ENCODE assay signal across 20 cellular contexts in genomic region chr2:127400533-127400896, GRCh38. TPM values are rescaled to one million over a fixed set of nuclear protein-coding genes. Genes with fewer than 3 reads are reported as not detected.
DNase-seq lines count a peak whose midpoint lies in the region; ATAC-seq and TF ChIP-seq lines count a peak whose summit lies in the region.
"Had no signal": no experiment of that assay in that cellular context is flagged by ENCODE, and none has a peak within 500 bp of the region (broad histone marks: within the 10 kb centered on the region; RNA-seq: fewer than 3 reads in every experiment).

No MANE protein-coding gene starts in this region.

- H3K27ac Mint-ChIP-seq in GM23338 = no peak overlapping the region
- H3K27ac Mint-ChIP-seq: CD4-positive, alpha-beta memory T cell had no signal

- H3K9me2 ChIP-seq in GM23338 (ENCODE audit: insufficient read depth) = no peaks in the 10 kb centered on the region

- 0 out of 2 replicates have a peak, but pooled peaks cover 6% of the 10 kb centered on the region for H3K27me3 ChIP-seq in GM23338 (ENCODE audit: insufficient read depth)
- no peaks in the 10 kb centered on the region for H3K27me3 ChIP-seq in RWPE2 (ENCODE audit: insufficient read depth, poor library complexity, severe bottlenecking)
- no peaks in the 10 kb centered on the region for H3K27me3 ChIP-seq in iPS-15b (ENCODE audit: control insufficient read depth, insufficient read depth, low read length)
- no peaks in the 10 kb centered on the region for H3K27me3 ChIP-seq in sigmoid colon
- no peaks in the 10 kb centered on the region for H3K27me3 ChIP-seq in adrenal gland

- ATAC-seq in GM23338 (no peak), RWPE2 (ENCODE audit: low read depth) (peak; percentile 14; the same call in 1 of the 3 replicates), HG03432 (IDR thresholded peaks at IDR 0.05; ENCODE audit: unreplicated experiment) (no peak), GM19035 (IDR thresholded peaks at IDR 0.05; ENCODE audit: unreplicated experiment) (no peak)
- ATAC-seq: activated CD4-positive, CD25-positive, alpha-beta regulatory T cell treated with anti-CD3 and anti-CD28 coated beads, Interleukin-2, amount 50 U/mL, for 24 hours had no signal

- 19 to 73% methylated on average over 9 of the region's 9 CpGs for WGBS in sigmoid colon, 2 donors
- 83 to 90% (median 84%) methylated on average over 1 to 9 of the region's 9 CpGs for WGBS in adrenal gland, 4 donors

- intact Hi-C loops in sigmoid colon (cut with DNase I) = loop anchor here (10.0 kb wide), 1 partner anchor 336 kb away; no protein-coding TSS in a partner anchor
- intact Hi-C loops in adrenal gland (cut with DNase I) = no loop called here

- H3K4me1 ChIP-seq in GM23338 (ENCODE audit: insufficient read depth) = peaks cover 9% of the 10 kb centered on the region
- H3K4me1 ChIP-seq in RWPE2 (ENCODE audit: insufficient read depth, poor library complexity, severe bottlenecking) = peaks cover 37% of the 10 kb centered on the region
- H3K4me1 ChIP-seq in iPS-15b (ENCODE audit: control insufficient read depth, insufficient read depth, low read length) = no peaks in the 10 kb centered on the region
- H3K4me1 ChIP-seq in sigmoid colon = peaks cover 0 to 28% (median 21%) of the 10 kb centered on the region in 4 donors
- H3K4me1 ChIP-seq in adrenal gland (replicated peaks in 1 of 2) = peaks cover 4 to 17% of the 10 kb centered on the region in 2 donors

- no peaks in the 10 kb centered on the region for H3K79me2 ChIP-seq in GM23338 (replicated peaks; ENCODE audit: insufficient read depth)

- H3K4me3 Mint-ChIP-seq in GM23338 = no peak overlapping the region
- H3K4me3 Mint-ChIP-seq: CD4-positive, alpha-beta memory T cell had no signal

- H3K9me3 Mint-ChIP-seq in GM23338 = no peaks in the 10 kb centered on the region
- H3K9me3 Mint-ChIP-seq: CD4-positive, alpha-beta memory T cell had no signal

- H3K4me3 ChIP-seq in GM23338 = peak overlapping the region; percentile 46; the same call in 1 of the 2 replicates
- no peak overlapping the region for H3K4me3 ChIP-seq in RWPE2 (ENCODE audit: severe bottlenecking)
- peak overlapping the region; percentile 18 for H3K4me3 ChIP-seq in iPS-15b (ENCODE audit: low read depth, low read length)
- peak overlapping the region in 3 of 4 donors; percentile 6 to 31 (median 28) for H3K4me3 ChIP-seq in sigmoid colon
- H3K4me3 ChIP-seq in adrenal gland = no peak overlapping the region
- H3K4me3 ChIP-seq: SK-N-MC had no signal

- peak overlapping the region; percentile 95 for H2AFZ ChIP-seq in GM23338

- TF ChIP-seq CTCF in GM23338 (conservative IDR thresholded peaks at IDR 0.05; ENCODE audit: low read depth in 2 of 2) (no peak), RWPE2 (IDR thresholded peaks at IDR 0.05; ENCODE audit: poor library complexity, severe bottlenecking) (no peak), sigmoid colon (IDR thresholded peaks at IDR 0.05) (no peak), adrenal gland (IDR thresholded peaks at IDR 0.05) (no peak)

- no peak for DNase-seq in GM23338 (ENCODE audit: low spot score)
- no peak for DNase-seq in RWPE2 (ENCODE audit: low spot score)
- no peak for DNase-seq in sigmoid colon
- no peak for DNase-seq in ecto neural progenitor cell (ENCODE audit: low spot score)
- DNase-seq in adrenal gland = no peak
- DNase-seq: CD4-positive, alpha-beta memory T cell; central memory CD4-positive, alpha-beta T cell; effector memory CD4-positive, alpha-beta T cell; GOT3; NCI-H1092; NCI-H2081 treated with DMSO at 0.1 percent for 48 hours; NCI-H69; stimulated activated naive CD4-positive, alpha-beta T cell treated with Interleukin-2 at 50 U/mL for 16 hours; T-helper 9 cell had no signal

- H3K36me3 Mint-ChIP-seq in GM23338 (ENCODE audit: low read depth) = no peaks in the 10 kb centered on the region
- H3K36me3 Mint-ChIP-seq: CD4-positive, alpha-beta memory T cell had no signal

- no peaks in the 10 kb centered on the region for H4K20me1 ChIP-seq in GM23338 (replicated peaks; ENCODE audit: insufficient read depth)

- H3K27me3 Mint-ChIP-seq in GM23338 (ENCODE audit: insufficient read depth, low read depth, poor library complexity) = peaks cover 6% of the 10 kb centered on the region

- TF ChIP-seq POLR2A in sigmoid colon (IDR thresholded peaks at IDR 0.05) = no peak
- TF ChIP-seq POLR2A in adrenal gland (IDR thresholded peaks at IDR 0.05) = no peak

- no peaks in the 10 kb centered on the region for H3F3A ChIP-seq in GM23338 (replicated peaks; ENCODE audit: low read depth)

- H3K4me2 ChIP-seq in GM23338 = peak overlapping the region; percentile 81
- H3K4me2 ChIP-seq: KMS-11 had no signal

- no peak overlapping the region for H3K9ac ChIP-seq in iPS-15b (ENCODE audit: low read depth, low read length)
- H3K9ac ChIP-seq: KMS-11 had no signal

- H3K9me3 ChIP-seq in RWPE2 (ENCODE audit: severe bottlenecking) = no peaks in the 10 kb centered on the region
- H3K9me3 ChIP-seq in iPS-15b (ENCODE audit: control insufficient read depth, insufficient read depth, low read length) = no peaks in the 10 kb centered on the region
- no peaks in the 10 kb centered on the region for H3K9me3 ChIP-seq in sigmoid colon
- no peaks in the 10 kb centered on the region for H3K9me3 ChIP-seq in adrenal gland (replicated peaks in 1 of 3)

- TF ChIP-seq EP300 in sigmoid colon (IDR thresholded peaks at IDR 0.05) = no peak

- no peak overlapping the region for H3K27ac ChIP-seq in GM23338 (ENCODE audit: low read depth)
- peak overlapping the region; percentile 87 for H3K27ac ChIP-seq in RWPE2 (ENCODE audit: poor library complexity, severe bottlenecking)
- H3K27ac ChIP-seq in sigmoid colon = peak overlapping the region in 2 of 4 donors; percentile 35 to 68
- no peak overlapping the region for H3K27ac ChIP-seq in adrenal gland
- H3K27ac ChIP-seq: KMS-11, SK-N-MC had no signal

- H3K36me3 ChIP-seq in GM23338 (ENCODE audit: insufficient read depth) (no peaks in the 10 kb centered on the region), RWPE2 (ENCODE audit: low read depth) (no peaks in the 10 kb centered on the region), iPS-15b (ENCODE audit: control insufficient read depth, insufficient read depth, low read length) (no peaks in the 10 kb centered on the region), sigmoid colon (no peaks in the 10 kb centered on the region), adrenal gland (replicated peaks in 1 of 2) (no peaks in the 10 kb centered on the region)

- peaks cover 18% of the 10 kb centered on the region; the same call in 2 of the 3 replicates for H3K4me1 Mint-ChIP-seq in GM23338
- H3K4me1 Mint-ChIP-seq: CD4-positive, alpha-beta memory T cell had no signal

RNA-seq across cellular contexts. Expression of gene MAP3K2, which starts 12.7 kb away (rescaled TPM):
- total RNA-seq in GM23338 (2014; rRNA removed; shearing (Covaris generic)) = 23.5 and 24.7 TPM in 2 replicates
- polyA plus RNA-seq in GM23338 (2016; fragmentation: Nextera tagmentation; extraction: Ambion mirVana) (7.3 and 10.2 TPM in 2 replicates), sigmoid colon (10 to 100 TPM in 1 of 3 donors, 1 to 10 TPM in 2; 9.0 to 10.4 (median 9.2) TPM), adrenal gland (10 to 100 TPM in 2 of 3 donors, 1 to 10 TPM in 1; 4.2 to 17.1 (median 11.0) TPM)
- total RNA-seq in sigmoid colon (10 to 100 TPM; 39.9 to 52.2 (median 47.7) TPM), adrenal gland (10 to 100 TPM; 45.6 to 91.6 (median 57.9) TPM)

RNA-seq across cellular contexts. Expression of gene PROC, which starts 17.7 kb away (rescaled TPM):
- 1.2 and 1.7 TPM in 2 replicates for total RNA-seq in GM23338 (2014; rRNA removed; shearing (Covaris generic))
- polyA plus RNA-seq in GM23338 (2016; fragmentation: Nextera tagmentation; extraction: Ambion mirVana) = 2.4 and 2.7 TPM in 2 replicates
- not detected for total RNA-seq in sigmoid colon
- 1 to 10 TPM; 1.4 to 7.8 (median 1.8) TPM for polyA plus RNA-seq in sigmoid colon
- not detected for total RNA-seq in adrenal gland
- polyA plus RNA-seq in adrenal gland = under 1 TPM in 2 of 3 donors, not detected in 1; 0.10 to 0.16 TPM
- total RNA-seq: CD4-positive, alpha-beta memory T cell had no signal
- polyA plus RNA-seq: CD4-positive, alpha-beta memory T cell had no signal

Comparison
In these comparisons a context has a peak if more than half of its experiments do, and no peak if none do; other contexts are left out.
1. H3K4me3 ChIP-seq: peak in GM23338 (single experiment), iPS-15b (single experiment) and sigmoid colon (3 of 4); none in RWPE2 (single experiment) and adrenal gland (0 of 4).